Comparison of ENCODE assay signal across 1 cellular context in genomic region chr11:3104051-3104714, GRCh38.
TF ChIP-seq lines count a peak whose summit lies in the region.

No MANE protein-coding gene starts in this region.

TF ChIP-seq in H1, 55 proteins besides CTCF, POLR2A, EP300 and RAD21 (continued from another document):
- TF ChIP-seq CHD7 (IDR thresholded peaks at IDR 0.05; ENCODE audit: insufficient replicate concordance, low read length) (no peak), SRF (IDR thresholded peaks at IDR 0.05; ENCODE audit: low read depth, low read length) (no peak), E2F6 (IDR thresholded peaks at IDR 0.05) (no peak), EZH2 (IDR thresholded peaks at IDR 0.05; ENCODE audit: low read depth, low read length, severe bottlenecking) (no peak)
TF ChIP-seq in H1: peak in this region for 0.
